ENCODE assay signal across 8 cellular contexts in the genomic region with DNA sequence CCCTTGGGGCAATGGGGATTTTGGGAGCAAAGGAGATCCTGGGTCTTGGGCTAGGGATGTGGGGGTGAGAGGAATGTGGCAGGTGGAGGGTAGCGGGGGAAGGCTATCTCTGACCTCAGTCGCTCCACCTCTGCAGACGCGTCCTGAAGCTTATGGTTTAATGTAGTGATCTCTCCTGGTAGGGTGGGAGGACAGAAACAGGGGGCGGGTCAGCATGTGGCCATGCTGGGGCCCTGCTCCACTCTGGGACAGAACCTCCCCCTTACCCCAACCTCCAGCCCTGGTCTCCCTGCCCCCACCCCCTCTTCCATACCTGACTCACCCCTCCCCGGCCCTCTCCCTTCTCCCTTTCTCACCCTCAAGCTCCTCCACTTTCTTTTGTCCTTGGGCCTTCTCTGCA.
DNase-seq lines count a peak whose midpoint lies in the region; ATAC-seq and TF ChIP-seq lines count a peak whose summit lies in the region.

No MANE protein-coding gene starts in this region.

- H3K4me1 ChIP-seq in neutrophil (ENCODE audit: control insufficient read depth in 1 of 2, insufficient read depth in 1 of 2, low read depth in 1 of 2, low read length in 1 of 2): peaks cover 32 to 50% of the 10 kb centered on the region in 2 experiments

- peak overlapping the region; percentile 74 for H3K4me3 ChIP-seq in NB4 (ENCODE audit: low read depth, low read length)
- H3K4me3 ChIP-seq in neutrophil (ENCODE audit: low read depth in 1 of 2, low read length in 1 of 2): peak overlapping the region in 1 of 2 experiments; percentile 70

- peak overlapping the region; percentile 82 to 88 for H3K4me3 Mint-ChIP-seq in effector memory CD8-positive, alpha-beta T cell

- H3K36me3 ChIP-seq in neutrophil: peaks cover 8% of the 10 kb centered on the region

- H3K27ac Mint-ChIP-seq in effector memory CD8-positive, alpha-beta T cell: peak overlapping the region; percentile 82 to 92

- peaks cover 35 to 40% of the 10 kb centered on the region in 2 donors for H3K4me1 Mint-ChIP-seq in effector memory CD8-positive, alpha-beta T cell (ENCODE audit: low read depth in 2 of 2)

- H3K27ac ChIP-seq in neutrophil: peak overlapping the region; percentile 92

- no peak for TF ChIP-seq CTCF in NB4 (IDR thresholded peaks at IDR 0.05; ENCODE audit: low read depth, low read length)
- TF ChIP-seq CTCF in neutrophil (IDR thresholded peaks at IDR 0.05): no peak

- ATAC-seq in effector memory CD8-positive, alpha-beta T cell (replicated peaks): no peak
- no peak for ATAC-seq in HG03439 (IDR thresholded peaks at IDR 0.05; ENCODE audit: unreplicated experiment)

- DNase-seq in EL (peak; percentile 37), NB4 (ENCODE audit: low read depth) (peak; percentile 36), SHP77 treated with DMSO at 0.1 percent for 48 hours (lab: John Stamatoyannopoulos, UW) (no peak), C1 segment of cervical spinal cord (lab: John Stamatoyannopoulos, UW) (no peak)
- DNase-seq in effector memory CD8-positive, alpha-beta T cell: no peak
- DNase-seq in stimulated activated naive CD4-positive, alpha-beta T cell (lab: John Stamatoyannopoulos, UW): no peak

- H3K27me3 Mint-ChIP-seq in effector memory CD8-positive, alpha-beta T cell: no peaks in the 10 kb centered on the region

- H3K27me3 ChIP-seq in neutrophil: no peaks in the 10 kb centered on the region

- H3K9me3 Mint-ChIP-seq in effector memory CD8-positive, alpha-beta T cell: no peaks in the 10 kb centered on the region

- H3K36me3 Mint-ChIP-seq in effector memory CD8-positive, alpha-beta T cell (ENCODE audit: insufficient read depth): peaks cover 24% of the 10 kb centered on the region

- no peaks in the 10 kb centered on the region for H3K9me3 ChIP-seq in neutrophil

- TF ChIP-seq POLR2A in NB4 (IDR thresholded peaks at IDR 0.05; ENCODE audit: extremely low read depth, insufficient read length): no peak

Comparison
In these comparisons a context has a peak if more than half of its experiments do, and no peak if none do; other contexts are left out.
1. DNase-seq: peak in EL (single experiment) and NB4 (single experiment); none in effector memory CD8-positive, alpha-beta T cell (0 of 3), SHP77 treated with DMSO at 0.1 percent for 48 hours (single experiment), stimulated activated naive CD4-positive, alpha-beta T cell (0 of 6) and C1 segment of cervical spinal cord (0 of 14).